In genomic region chr13:31314961-31315360, GRCh38 we compare ENCODE assay signal across 9 cellular contexts.
"Had no signal": no experiment of that assay in that cellular context is flagged by ENCODE, and none has a peak within 500 bp of the region (broad histone marks: within the 10 kb centered on the region; RNA-seq: fewer than 3 reads in every experiment).

No MANE protein-coding gene starts in this region.

- H3K9ac ChIP-seq: GM23248 had no signal

- ATAC-seq: HCT116, HepG2 had no signal

- H3K4me3 Mint-ChIP-seq: IgD-negative memory B cell had no signal

- H3K36me3 ChIP-seq: HAP-1 had no signal

- DNase-seq: GM23248, GOT3, H7, KG1 had no signal

- H3K4me1 Mint-ChIP-seq: IgD-negative memory B cell had no signal

- H3K4me1 ChIP-seq: HAP-1 had no signal

- H3K27ac Mint-ChIP-seq: IgD-negative memory B cell had no signal

- H3K27ac ChIP-seq: GM23248, HL-60 had no signal

- H3K27me3 Mint-ChIP-seq: IgD-negative memory B cell had no signal

- H3K4me3 ChIP-seq: GM23248, HAP-1 had no signal
